Comparison of ENCODE assay signal across 19 cellular contexts in genomic region chr1:30878016-30878415, GRCh38. TPM values are rescaled to one million over a fixed set of nuclear protein-coding genes. Genes with fewer than 3 reads are reported as not detected.
DNase-seq lines count a peak whose midpoint lies in the region; TF ChIP-seq lines count a peak whose summit lies in the region.
"Had no signal": no experiment of that assay in that cellular context is flagged by ENCODE, and none has a peak within 500 bp of the region (broad histone marks: within the 10 kb centered on the region; RNA-seq: fewer than 3 reads in every experiment).

No MANE protein-coding gene starts in this region.

- no peak overlapping the region for H3K27ac Mint-ChIP-seq in activated CD4-positive, alpha-beta memory T cell treated with anti-CD3 and anti-CD28 coated beads for 36 hours
- H3K27ac Mint-ChIP-seq: activated naive CD4-positive, alpha-beta T cell treated with anti-CD3 and anti-CD28 coated beads, Interleukin-2, amount 50 U/mL, for 24 hours had no signal

- H3K4me1 ChIP-seq in GM23248 (ENCODE audit: insufficient read depth), result peaks cover 17% of the 10 kb centered on the region
- H3K4me1 ChIP-seq in adipocyte (ENCODE audit: control insufficient read depth, insufficient read depth, low read length), result peaks cover 21% of the 10 kb centered on the region
- H3K4me1 ChIP-seq in right atrium auricular region, result peaks cover 0 to 32% of the 10 kb centered on the region in 2 donors
- peaks cover 15 to 64% (median 40%) of the 10 kb centered on the region in 4 donors for H3K4me1 ChIP-seq in stomach
- H3K4me1 ChIP-seq: psoas muscle had no signal

- H3K36me3 ChIP-seq in GM23248 (ENCODE audit: low read depth), result peaks cover 11% of the 10 kb centered on the region; the same call in 1 of the 2 replicates
- peaks cover 19% of the 10 kb centered on the region for H3K36me3 ChIP-seq in adipocyte (ENCODE audit: control insufficient read depth, insufficient read depth, low read length, severe bottlenecking)
- peaks cover 20% of the 10 kb centered on the region for H3K36me3 ChIP-seq in right atrium auricular region
- peaks cover 14 to 40% (median 29%) of the 10 kb centered on the region in 4 donors for H3K36me3 ChIP-seq in stomach
- H3K36me3 ChIP-seq: HAP-1 had no signal

- H3K4me3 Mint-ChIP-seq in activated CD4-positive, alpha-beta memory T cell treated with anti-CD3 and anti-CD28 coated beads for 36 hours, result no peak overlapping the region
- H3K4me3 Mint-ChIP-seq: activated naive CD4-positive, alpha-beta T cell treated with anti-CD3 and anti-CD28 coated beads, Interleukin-2, amount 50 U/mL, for 24 hours; WTC11 had no signal

- TF ChIP-seq CTCF in right atrium auricular region (IDR thresholded peaks at IDR 0.05), result no peak
- TF ChIP-seq CTCF in stomach (IDR thresholded peaks at IDR 0.05), result no peak

- 64 to 75% methylated on average over 8 to 9 of the region's 9 CpGs for WGBS in GM23248 (ENCODE audit: low coverage in 1 of 2, low lambda C conversion rate in 2 of 2, missing lambda C conversion rate in 2 of 2), 2 experiments
- WGBS in stomach, 5 donors, result 83 to 89% (median 87%) methylated on average over 6 to 9 of the region's 9 CpGs

- H3K4me1 Mint-ChIP-seq in activated CD4-positive, alpha-beta memory T cell treated with anti-CD3 and anti-CD28 coated beads for 36 hours (ENCODE audit: low read depth), result peaks cover 2% of the 10 kb centered on the region

- TF ChIP-seq EP300 in stomach (IDR thresholded peaks at IDR 0.05), result no peak

- TF ChIP-seq POLR2A in stomach (IDR thresholded peaks at IDR 0.05), result no peak

- H2AFZ ChIP-seq in GM23248, result peak overlapping the region; percentile 48; the same call in 1 of the 2 replicates

- H3K27me3 ChIP-seq in GM23248 (replicated peaks; ENCODE audit: insufficient read depth), result no peaks in the 10 kb centered on the region
- H3K27me3 ChIP-seq in adipocyte (replicated peaks; ENCODE audit: control insufficient read depth, insufficient read depth, low read length), result no peaks in the 10 kb centered on the region
- H3K27me3 ChIP-seq in right atrium auricular region, result no peaks in the 10 kb centered on the region
- H3K27me3 ChIP-seq in stomach, result no peaks in the 10 kb centered on the region

- CTCF ChIA-PET in activated CD4-positive, alpha-beta memory T cell treated with anti-CD3 and anti-CD28 coated beads for 36 hours (lab: Charles Lee), result no interaction called here

- H3K4me3 ChIP-seq in GM23248 (no peak overlapping the region), adipocyte (ENCODE audit: low read length) (peak overlapping the region; percentile 29), right atrium auricular region (no peak overlapping the region), stomach (no peak overlapping the region)
- H3K4me3 ChIP-seq: HAP-1, psoas muscle, skin epidermis had no signal

- H3K9me3 Mint-ChIP-seq in activated CD4-positive, alpha-beta memory T cell treated with anti-CD3 and anti-CD28 coated beads for 36 hours, result no peaks in the 10 kb centered on the region
- H3K9me3 Mint-ChIP-seq: activated naive CD4-positive, alpha-beta T cell treated with anti-CD3 and anti-CD28 coated beads, Interleukin-2, amount 50 U/mL, for 24 hours had no signal

- H3K9ac ChIP-seq in GM23248, result peak overlapping the region; percentile 65
- H3K9ac ChIP-seq in adipocyte (ENCODE audit: low read length), result peak overlapping the region; percentile 74

- DNase-seq in GM23248, result no peak
- DNase-seq in adipocyte (ENCODE audit: low read depth), result no peak
- no peak for DNase-seq in right atrium auricular region (ENCODE audit: low spot score)
- no peak for DNase-seq in stomach
- DNase-seq in OCI-M1 (lab: John Stamatoyannopoulos, UW), result no peak
- DNase-seq in activated CD4-positive, alpha-beta memory T cell treated with anti-CD3 and anti-CD28 coated beads for 36 hours, result no peak
- no peak for DNase-seq in stimulated activated CD8-positive, alpha-beta memory T cell treated with anti-CD3 and anti-CD28 coated beads, Interleukin-4, amount 100 ng/mL, for 48 hours
- DNase-seq in NCI-H2196 (lab: John Stamatoyannopoulos, UW; ENCODE audit: unreplicated experiment), result no peak
- DNase-seq: NCI-H1105 treated with DMSO at 0.1 percent for 48 hours; NCI-H2029 treated with DMSO at 0.1 percent for 48 hours; NCI-H345; stimulated activated CD4-positive, alpha-beta T cell treated with anti-CD3 and anti-CD28 coated beads, Interleukin-1b, Interleukin-23, amount 100 ng/mL, for 48 hours had no signal

- no peaks in the 10 kb centered on the region for H4K20me1 ChIP-seq in GM23248 (ENCODE audit: insufficient read depth)

- no peaks in the 10 kb centered on the region for H3K9me2 ChIP-seq in GM23248 (ENCODE audit: insufficient read depth)

- intact Hi-C loops in stomach (cut with DNase I; ENCODE audit: low total_unique reads), result no loop called here
- intact Hi-C loops in activated CD4-positive, alpha-beta memory T cell treated with anti-CD3 and anti-CD28 coated beads for 36 hours (cut with micrococcal nuclease), result no loop called here

- H3K27me3 Mint-ChIP-seq in activated CD4-positive, alpha-beta memory T cell treated with anti-CD3 and anti-CD28 coated beads for 36 hours, result peaks cover 15% of the 10 kb centered on the region

- H3K27ac ChIP-seq in GM23248 (no peak overlapping the region; the same call in 1 of the 2 replicates), right atrium auricular region (peak overlapping the region; percentile 48 to 49), stomach (peak overlapping the region in 4 of 5 donors; percentile 62 to 89 (median 74))
- H3K27ac ChIP-seq: psoas muscle had no signal

- in situ Hi-C loops in GM23248 (cut with MboI), result no loop called here

- H3K9me3 ChIP-seq in GM23248 (ENCODE audit: low read depth), result no peaks in the 10 kb centered on the region
- H3K9me3 ChIP-seq in adipocyte (ENCODE audit: control insufficient read depth, low read length), result peaks cover 8% of the 10 kb centered on the region
- H3K9me3 ChIP-seq in right atrium auricular region, result peaks cover 0 to 3% of the 10 kb centered on the region in 2 donors
- peaks cover 1 to 3% (median 2%) of the 10 kb centered on the region in 4 donors for H3K9me3 ChIP-seq in stomach
- H3K9me3 ChIP-seq: HAP-1, psoas muscle had no signal

- no peak overlapping the region for H3K4me2 ChIP-seq in GM23248 (ENCODE audit: unreplicated experiment)

- POLR2A ChIA-PET in activated CD4-positive, alpha-beta memory T cell treated with anti-CD3 and anti-CD28 coated beads for 36 hours (lab: Charles Lee), result no interaction called here

- no peaks in the 10 kb centered on the region for H3K79me2 ChIP-seq in GM23248 (ENCODE audit: insufficient read depth)

- H3K36me3 Mint-ChIP-seq in activated CD4-positive, alpha-beta memory T cell treated with anti-CD3 and anti-CD28 coated beads for 36 hours, result no peaks in the 10 kb centered on the region
- H3K36me3 Mint-ChIP-seq: activated naive CD4-positive, alpha-beta T cell treated with anti-CD3 and anti-CD28 coated beads, Interleukin-2, amount 50 U/mL, for 24 hours; CD14-positive monocyte had no signal

- H3F3A ChIP-seq in GM23248 (ENCODE audit: insufficient read depth), result no peaks in the 10 kb centered on the region

RNA-seq across cellular contexts. Expression of gene SDC3, which starts 30.5 kb away (rescaled TPM):
- total RNA-seq in GM23248 (2014; rRNA removed; shearing (Covaris generic)), result 39.7 and 40.7 TPM in 2 replicates
- 6.6 and 6.9 TPM in 2 replicates for polyA plus RNA-seq in GM23248 (2016; fragmentation: Nextera tagmentation; extraction: Ambion mirVana)
- total RNA-seq in right atrium auricular region, result 10 to 100 TPM; 15.9 to 43.8 TPM
- 10 to 100 TPM in 4 of 5 donors, under 1 TPM in 1; 0.58 to 47.2 (median 30.8) TPM for total RNA-seq in stomach
- polyA plus RNA-seq in stomach, result 10 to 100 TPM in 2 of 3 donors, 1 to 10 TPM in 1; 9.9 to 13.0 (median 10.7) TPM
- total RNA-seq in activated CD4-positive, alpha-beta memory T cell treated with anti-CD3 and anti-CD28 coated beads for 36 hours, result under 1 TPM; 0.12 to 0.17 TPM
- total RNA-seq: OCI-LY7 had no signal
